In the genomic region with DNA sequence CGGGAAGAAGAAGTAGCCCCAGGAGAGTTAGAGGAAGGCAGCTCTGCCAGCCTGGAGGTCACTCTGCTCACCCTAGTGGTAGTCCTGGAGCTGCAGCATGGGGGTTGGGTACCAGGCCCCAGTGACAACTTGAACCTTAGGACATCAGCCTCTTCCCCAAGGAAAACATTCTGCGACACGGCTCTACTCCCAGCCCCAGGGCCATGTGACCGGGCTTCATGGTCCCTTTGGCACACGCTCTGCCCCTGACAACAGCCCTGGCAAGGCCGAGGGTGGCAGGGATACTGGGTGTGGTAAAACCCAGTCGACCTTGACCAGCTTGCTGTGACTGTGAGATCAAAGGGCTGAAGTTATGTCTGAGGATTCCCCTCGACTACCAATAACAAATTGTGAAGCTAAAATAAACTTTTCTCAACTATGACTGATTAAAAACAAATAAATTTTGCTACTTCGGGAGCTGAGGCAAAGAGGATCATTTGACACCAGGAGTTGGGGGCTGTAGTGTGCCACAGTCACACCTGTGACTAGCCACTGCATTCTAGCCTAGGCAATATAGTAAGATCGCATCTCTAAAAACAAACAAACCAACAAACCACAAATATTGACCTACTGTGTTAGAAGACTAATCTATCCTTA, we compare ENCODE assay signal across 8 cellular contexts. TPM values are rescaled to one million over a fixed set of nuclear protein-coding genes. Genes with fewer than 3 reads are reported as not detected.
A peak's percentile ranks its signal among the peaks of the same experiment; 100 is the strongest.
DNase-seq lines count a peak whose midpoint lies in the region; ATAC-seq and TF ChIP-seq lines count a peak whose summit lies in the region.

No MANE protein-coding gene starts in this region.

- H3K4me2 ChIP-seq in neural progenitor cell: no peak overlapping the region

- DNase-seq in WERI-Rb-1 (peak; percentile 26), neural progenitor cell (ENCODE audit: low spot score) (no peak), mesenteric fat pad (ENCODE audit: low spot score) (no peak), NCI-H446 treated with DMSO at 0.1 percent for 48 hours (lab: John Stamatoyannopoulos, UW) (no peak), NCI-H748 (lab: John Stamatoyannopoulos, UW; ENCODE audit: unreplicated experiment) (no peak)

- ATAC-seq in GM18520 (IDR thresholded peaks at IDR 0.05; ENCODE audit: unreplicated experiment) (peak; percentile 73), HG02885 (IDR thresholded peaks at IDR 0.05; ENCODE audit: poor library complexity, unreplicated experiment) (peak; percentile 64), GM19467 (IDR thresholded peaks at IDR 0.05; ENCODE audit: unreplicated experiment) (no peak)

- H3K4me1 ChIP-seq in neural progenitor cell: peaks cover 2% of the 10 kb centered on the region

- no peaks in the 10 kb centered on the region for H3K4me1 Mint-ChIP-seq in neural progenitor cell

- peaks cover 8% of the 10 kb centered on the region for H3F3A ChIP-seq in neural progenitor cell (ENCODE audit: low read depth)

- no peaks in the 10 kb centered on the region for H3K9me3 ChIP-seq in WERI-Rb-1 (ENCODE audit: severe bottlenecking)
- no peaks in the 10 kb centered on the region for H3K9me3 ChIP-seq in neural progenitor cell (ENCODE audit: low read depth)

- no peaks in the 10 kb centered on the region for H3K27me3 ChIP-seq in WERI-Rb-1 (ENCODE audit: insufficient read depth, low read depth, severe bottlenecking)
- no peaks in the 10 kb centered on the region for H3K27me3 ChIP-seq in neural progenitor cell

- H3K4me3 ChIP-seq in WERI-Rb-1 (ENCODE audit: low read depth, low read length): no peak overlapping the region
- H3K4me3 ChIP-seq in neural progenitor cell: no peak overlapping the region

- no peak overlapping the region for H3K27ac ChIP-seq in WERI-Rb-1
- no peak overlapping the region for H3K27ac ChIP-seq in neural progenitor cell

- H3K27me3 Mint-ChIP-seq in neural progenitor cell (ENCODE audit: insufficient read depth, low read depth): peaks cover 2% of the 10 kb centered on the region

- no peak overlapping the region for H2AFZ ChIP-seq in neural progenitor cell (replicated peaks)

- H3K36me3 ChIP-seq in WERI-Rb-1 (no peaks in the 10 kb centered on the region), neural progenitor cell (no peaks in the 10 kb centered on the region)

- no peaks in the 10 kb centered on the region for H3K9me3 Mint-ChIP-seq in neural progenitor cell

- no peaks in the 10 kb centered on the region for H3K79me2 ChIP-seq in neural progenitor cell (ENCODE audit: low read depth)

- no peaks in the 10 kb centered on the region for H4K20me1 ChIP-seq in neural progenitor cell (ENCODE audit: low read depth)

- H3K36me3 Mint-ChIP-seq in neural progenitor cell: no peaks in the 10 kb centered on the region

- H3K4me3 Mint-ChIP-seq in neural progenitor cell: no peak overlapping the region

- TF ChIP-seq CTCF in WERI-Rb-1 (IDR thresholded peaks at IDR 0.05; ENCODE audit: low read depth, low read length): peak; percentile 59
- TF ChIP-seq CTCF in neural progenitor cell (IDR thresholded peaks at IDR 0.05): peak; percentile 34

- H3K9ac ChIP-seq in neural progenitor cell: no peak overlapping the region

- H3K27ac Mint-ChIP-seq in neural progenitor cell: no peak overlapping the region

RNA-seq across cellular contexts. Expression of a gene that starts 24.4 kb away (rescaled TPM):
- total RNA-seq in neural progenitor cell (ENCODE audit: low replicate concordance) (52.8 and 62.1 TPM in 2 replicates), mesenteric fat pad (87.4 TPM)
